In the genomic region with DNA sequence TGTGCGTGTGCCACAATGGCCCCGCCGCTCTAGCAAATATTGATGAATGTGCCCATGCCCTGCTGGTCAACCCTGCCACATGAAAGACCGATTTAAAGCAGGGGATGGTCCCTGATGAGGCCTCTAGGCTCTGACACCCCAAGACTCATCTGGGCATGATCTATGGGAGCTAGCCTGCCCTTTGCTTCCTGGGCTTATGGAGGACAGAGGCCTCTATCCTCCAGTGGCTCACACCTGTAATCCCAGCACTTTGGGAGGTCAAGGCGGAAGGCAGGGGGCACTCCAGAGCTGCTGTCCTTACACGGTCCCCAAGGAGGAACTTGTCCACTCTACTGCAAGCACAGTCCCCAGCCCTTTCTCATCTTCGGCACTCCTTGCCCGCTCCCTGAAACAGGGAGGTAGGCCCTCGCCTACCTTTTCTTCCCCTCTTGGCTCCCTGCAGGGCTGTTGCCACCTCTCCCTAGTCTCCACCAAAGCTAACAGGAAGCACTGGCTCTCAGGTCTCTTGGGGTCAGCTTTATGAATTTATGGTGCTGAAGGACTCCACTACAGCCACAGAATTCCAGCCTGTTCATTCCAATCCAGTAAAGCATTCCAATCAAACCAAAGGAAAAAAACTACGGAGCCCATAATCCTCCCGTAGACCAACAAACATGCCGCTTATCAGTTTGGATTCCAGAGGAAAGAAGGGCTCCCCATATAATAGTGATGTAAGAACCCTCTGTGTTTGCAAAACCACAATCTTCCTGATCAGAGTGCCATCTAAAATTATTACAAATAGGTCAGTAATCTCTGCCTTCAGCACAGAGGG, we compare ENCODE assay signal across 1 cellular context.
TF ChIP-seq lines count a peak whose summit lies in the region.

No MANE protein-coding gene starts in this region.

TF ChIP-seq in HepG2, 621 proteins besides CTCF, POLR2A, EP300 and RAD21 (continued from another document and continues in another):
- TF ChIP-seq, protein P1, sequence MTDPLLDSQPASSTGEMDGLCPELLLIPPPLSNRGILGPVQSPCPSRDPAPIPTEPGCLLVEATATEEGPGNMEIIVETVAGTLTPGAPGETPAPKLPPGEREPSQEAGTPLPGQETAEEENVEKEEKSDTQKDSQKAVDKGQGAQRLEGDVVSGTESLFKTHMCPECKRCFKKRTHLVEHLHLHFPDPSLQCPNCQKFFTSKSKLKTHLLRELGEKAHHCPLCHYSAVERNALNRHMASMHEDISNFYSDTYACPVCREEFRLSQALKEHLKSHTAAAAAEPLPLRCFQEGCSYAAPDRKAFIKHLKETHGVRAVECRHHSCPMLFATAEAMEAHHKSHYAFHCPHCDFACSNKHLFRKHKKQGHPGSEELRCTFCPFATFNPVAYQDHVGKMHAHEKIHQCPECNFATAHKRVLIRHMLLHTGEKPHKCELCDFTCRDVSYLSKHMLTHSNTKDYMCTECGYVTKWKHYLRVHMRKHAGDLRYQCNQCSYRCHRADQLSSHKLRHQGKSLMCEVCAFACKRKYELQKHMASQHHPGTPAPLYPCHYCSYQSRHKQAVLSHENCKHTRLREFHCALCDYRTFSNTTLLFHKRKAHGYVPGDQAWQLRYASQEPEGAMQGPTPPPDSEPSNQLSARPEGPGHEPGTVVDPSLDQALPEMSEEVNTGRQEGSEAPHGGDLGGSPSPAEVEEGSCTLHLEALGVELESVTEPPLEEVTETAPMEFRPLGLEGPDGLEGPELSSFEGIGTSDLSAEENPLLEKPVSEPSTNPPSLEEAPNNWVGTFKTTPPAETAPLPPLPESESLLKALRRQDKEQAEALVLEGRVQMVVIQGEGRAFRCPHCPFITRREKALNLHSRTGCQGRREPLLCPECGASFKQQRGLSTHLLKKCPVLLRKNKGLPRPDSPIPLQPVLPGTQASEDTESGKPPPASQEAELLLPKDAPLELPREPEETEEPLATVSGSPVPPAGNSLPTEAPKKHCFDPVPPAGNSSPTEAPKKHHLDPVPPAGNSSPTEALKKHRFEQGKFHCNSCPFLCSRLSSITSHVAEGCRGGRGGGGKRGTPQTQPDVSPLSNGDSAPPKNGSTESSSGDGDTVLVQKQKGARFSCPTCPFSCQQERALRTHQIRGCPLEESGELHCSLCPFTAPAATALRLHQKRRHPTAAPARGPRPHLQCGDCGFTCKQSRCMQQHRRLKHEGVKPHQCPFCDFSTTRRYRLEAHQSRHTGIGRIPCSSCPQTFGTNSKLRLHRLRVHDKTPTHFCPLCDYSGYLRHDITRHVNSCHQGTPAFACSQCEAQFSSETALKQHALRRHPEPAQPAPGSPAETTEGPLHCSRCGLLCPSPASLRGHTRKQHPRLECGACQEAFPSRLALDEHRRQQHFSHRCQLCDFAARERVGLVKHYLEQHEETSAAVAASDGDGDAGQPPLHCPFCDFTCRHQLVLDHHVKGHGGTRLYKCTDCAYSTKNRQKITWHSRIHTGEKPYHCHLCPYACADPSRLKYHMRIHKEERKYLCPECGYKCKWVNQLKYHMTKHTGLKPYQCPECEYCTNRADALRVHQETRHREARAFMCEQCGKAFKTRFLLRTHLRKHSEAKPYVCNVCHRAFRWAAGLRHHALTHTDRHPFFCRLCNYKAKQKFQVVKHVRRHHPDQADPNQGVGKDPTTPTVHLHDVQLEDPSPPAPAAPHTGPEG (CRISPR knock-in tag; IDR thresholded peaks at IDR 0.05), result 0 out of 2 replicates have a peak, but pooled peaks have one; percentile 11
- no peak for TF ChIP-seq HMG20A (CRISPR knock-in tag; IDR thresholded peaks at IDR 0.05; ENCODE audit: borderline replicate concordance)
- no peak for TF ChIP-seq SP5 (CRISPR knock-in tag; IDR thresholded peaks at IDR 0.05; ENCODE audit: borderline replicate concordance, low read depth)
- TF ChIP-seq ZNF292 (CRISPR knock-in tag; IDR thresholded peaks at IDR 0.05; ENCODE audit: borderline replicate concordance, low read depth), result no peak
- no peak for TF ChIP-seq TEAD3 (CRISPR knock-in tag; optimal IDR thresholded peaks at IDR 0.05; ENCODE audit: borderline replicate concordance)
- peak; percentile 64 for TF ChIP-seq EHMT2 (IDR thresholded peaks at IDR 0.05; ENCODE audit: borderline replicate concordance, low read depth, low read length)
- TF ChIP-seq ZC3H13 (CRISPR knock-in tag; IDR thresholded peaks at IDR 0.05), result no peak
- 0 out of 2 replicates have a peak, but pooled peaks have one; percentile 32 for TF ChIP-seq PAWR (CRISPR knock-in tag; IDR thresholded peaks at IDR 0.05; ENCODE audit: borderline replicate concordance)
- TF ChIP-seq ZNF788 (CRISPR knock-in tag; IDR thresholded peaks at IDR 0.05; ENCODE audit: borderline replicate concordance), result peak; percentile 67; the same call in 1 of the 2 replicates
- peak; percentile 27; the same call in 1 of the 2 replicates for TF ChIP-seq FOXC1 (CRISPR knock-in tag; IDR thresholded peaks at IDR 0.05; ENCODE audit: borderline replicate concordance)
- TF ChIP-seq ATAD3A (CRISPR knock-in tag; IDR thresholded peaks at IDR 0.05), result no peak
- no peak for TF ChIP-seq RCOR2 (CRISPR knock-in tag; IDR thresholded peaks at IDR 0.05)
- TF ChIP-seq ATF7 (IDR thresholded peaks at IDR 0.05), result no peak
- no peak; the same call in 1 of the 2 replicates for TF ChIP-seq ATF7 (CRISPR knock-in tag; IDR thresholded peaks at IDR 0.05)
- TF ChIP-seq ZNF83 (CRISPR knock-in tag; IDR thresholded peaks at IDR 0.05; ENCODE audit: borderline replicate concordance), result 0 out of 2 replicates have a peak, but pooled peaks have one; percentile 41
- TF ChIP-seq NFATC3 (CRISPR knock-in tag; IDR thresholded peaks at IDR 0.05), result no peak
- TF ChIP-seq KLF6 (CRISPR knock-in tag; IDR thresholded peaks at IDR 0.05), result no peak
- TF ChIP-seq U2AF1 (optimal IDR thresholded peaks at IDR 0.05; ENCODE audit: low read depth, low read length), result no peak
- TF ChIP-seq ZFP1 (CRISPR knock-in tag; IDR thresholded peaks at IDR 0.05), result no peak
- 0 out of 2 replicates have a peak, but pooled peaks have one; percentile 39 for TF ChIP-seq WIZ (CRISPR knock-in tag; IDR thresholded peaks at IDR 0.05)
- TF ChIP-seq, protein P2, sequence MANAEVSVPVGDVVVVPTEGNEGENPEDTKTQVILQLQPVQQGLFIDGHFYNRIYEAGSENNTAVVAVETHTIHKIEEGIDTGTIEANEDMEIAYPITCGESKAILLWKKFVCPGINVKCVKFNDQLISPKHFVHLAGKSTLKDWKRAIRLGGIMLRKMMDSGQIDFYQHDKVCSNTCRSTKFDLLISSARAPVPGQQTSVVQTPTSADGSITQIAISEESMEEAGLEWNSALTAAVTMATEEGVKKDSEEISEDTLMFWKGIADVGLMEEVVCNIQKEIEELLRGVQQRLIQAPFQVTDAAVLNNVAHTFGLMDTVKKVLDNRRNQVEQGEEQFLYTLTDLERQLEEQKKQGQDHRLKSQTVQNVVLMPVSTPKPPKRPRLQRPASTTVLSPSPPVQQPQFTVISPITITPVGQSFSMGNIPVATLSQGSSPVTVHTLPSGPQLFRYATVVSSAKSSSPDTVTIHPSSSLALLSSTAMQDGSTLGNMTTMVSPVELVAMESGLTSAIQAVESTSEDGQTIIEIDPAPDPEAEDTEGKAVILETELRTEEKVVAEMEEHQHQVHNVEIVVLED (CRISPR knock-in tag; IDR thresholded peaks at IDR 0.05; ENCODE audit: borderline replicate concordance), result 0 out of 2 replicates have a peak, but pooled peaks have one; percentile 24
- TF ChIP-seq TCF7L2 (IDR thresholded peaks at IDR 0.05; ENCODE audit: low read depth, low read length), result no peak
- no peak; the same call in 1 of the 2 replicates for TF ChIP-seq KDM2A (CRISPR knock-in tag; IDR thresholded peaks at IDR 0.05; ENCODE audit: borderline replicate concordance, low read depth)
- peak; percentile 55 for TF ChIP-seq ZNF264 (CRISPR knock-in tag; IDR thresholded peaks at IDR 0.05)
- no peak for TF ChIP-seq ZNF772 (CRISPR knock-in tag; IDR thresholded peaks at IDR 0.05)
- TF ChIP-seq, protein P3, sequence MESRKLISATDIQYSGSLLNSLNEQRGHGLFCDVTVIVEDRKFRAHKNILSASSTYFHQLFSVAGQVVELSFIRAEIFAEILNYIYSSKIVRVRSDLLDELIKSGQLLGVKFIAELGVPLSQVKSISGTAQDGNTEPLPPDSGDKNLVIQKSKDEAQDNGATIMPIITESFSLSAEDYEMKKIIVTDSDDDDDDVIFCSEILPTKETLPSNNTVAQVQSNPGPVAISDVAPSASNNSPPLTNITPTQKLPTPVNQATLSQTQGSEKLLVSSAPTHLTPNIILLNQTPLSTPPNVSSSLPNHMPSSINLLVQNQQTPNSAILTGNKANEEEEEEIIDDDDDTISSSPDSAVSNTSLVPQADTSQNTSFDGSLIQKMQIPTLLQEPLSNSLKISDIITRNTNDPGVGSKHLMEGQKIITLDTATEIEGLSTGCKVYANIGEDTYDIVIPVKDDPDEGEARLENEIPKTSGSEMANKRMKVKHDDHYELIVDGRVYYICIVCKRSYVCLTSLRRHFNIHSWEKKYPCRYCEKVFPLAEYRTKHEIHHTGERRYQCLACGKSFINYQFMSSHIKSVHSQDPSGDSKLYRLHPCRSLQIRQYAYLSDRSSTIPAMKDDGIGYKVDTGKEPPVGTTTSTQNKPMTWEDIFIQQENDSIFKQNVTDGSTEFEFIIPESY (CRISPR knock-in tag; IDR thresholded peaks at IDR 0.05), result no peak; the same call in 1 of the 2 replicates
- no peak for TF ChIP-seq FOXP1 (IDR thresholded peaks at IDR 0.05)
- peak; percentile 16; the same call in 1 of the 2 replicates for TF ChIP-seq FOXP1 (CRISPR knock-in tag; IDR thresholded peaks at IDR 0.05)
- no peak for TF ChIP-seq PCBP2 (optimal IDR thresholded peaks at IDR 0.05; ENCODE audit: low read depth, low read length, poor library complexity, severe bottlenecking)
- TF ChIP-seq ZMYM3 (CRISPR knock-in tag; IDR thresholded peaks at IDR 0.05), result peak; percentile 52; the same call in 1 of the 2 replicates
- 0 out of 2 replicates have a peak, but pooled peaks have one; percentile 64 for TF ChIP-seq KDM3A (CRISPR knock-in tag; IDR thresholded peaks at IDR 0.05; ENCODE audit: low read depth)
- TF ChIP-seq EEA1 (CRISPR knock-in tag; IDR thresholded peaks at IDR 0.05; ENCODE audit: borderline replicate concordance), result peak; percentile 1; the same call in 1 of the 2 replicates
- TF ChIP-seq NCOA1 (CRISPR knock-in tag; IDR thresholded peaks at IDR 0.05), result no peak
- TF ChIP-seq ZNF446 (CRISPR knock-in tag; IDR thresholded peaks at IDR 0.05), result no peak
- TF ChIP-seq, protein P4, sequence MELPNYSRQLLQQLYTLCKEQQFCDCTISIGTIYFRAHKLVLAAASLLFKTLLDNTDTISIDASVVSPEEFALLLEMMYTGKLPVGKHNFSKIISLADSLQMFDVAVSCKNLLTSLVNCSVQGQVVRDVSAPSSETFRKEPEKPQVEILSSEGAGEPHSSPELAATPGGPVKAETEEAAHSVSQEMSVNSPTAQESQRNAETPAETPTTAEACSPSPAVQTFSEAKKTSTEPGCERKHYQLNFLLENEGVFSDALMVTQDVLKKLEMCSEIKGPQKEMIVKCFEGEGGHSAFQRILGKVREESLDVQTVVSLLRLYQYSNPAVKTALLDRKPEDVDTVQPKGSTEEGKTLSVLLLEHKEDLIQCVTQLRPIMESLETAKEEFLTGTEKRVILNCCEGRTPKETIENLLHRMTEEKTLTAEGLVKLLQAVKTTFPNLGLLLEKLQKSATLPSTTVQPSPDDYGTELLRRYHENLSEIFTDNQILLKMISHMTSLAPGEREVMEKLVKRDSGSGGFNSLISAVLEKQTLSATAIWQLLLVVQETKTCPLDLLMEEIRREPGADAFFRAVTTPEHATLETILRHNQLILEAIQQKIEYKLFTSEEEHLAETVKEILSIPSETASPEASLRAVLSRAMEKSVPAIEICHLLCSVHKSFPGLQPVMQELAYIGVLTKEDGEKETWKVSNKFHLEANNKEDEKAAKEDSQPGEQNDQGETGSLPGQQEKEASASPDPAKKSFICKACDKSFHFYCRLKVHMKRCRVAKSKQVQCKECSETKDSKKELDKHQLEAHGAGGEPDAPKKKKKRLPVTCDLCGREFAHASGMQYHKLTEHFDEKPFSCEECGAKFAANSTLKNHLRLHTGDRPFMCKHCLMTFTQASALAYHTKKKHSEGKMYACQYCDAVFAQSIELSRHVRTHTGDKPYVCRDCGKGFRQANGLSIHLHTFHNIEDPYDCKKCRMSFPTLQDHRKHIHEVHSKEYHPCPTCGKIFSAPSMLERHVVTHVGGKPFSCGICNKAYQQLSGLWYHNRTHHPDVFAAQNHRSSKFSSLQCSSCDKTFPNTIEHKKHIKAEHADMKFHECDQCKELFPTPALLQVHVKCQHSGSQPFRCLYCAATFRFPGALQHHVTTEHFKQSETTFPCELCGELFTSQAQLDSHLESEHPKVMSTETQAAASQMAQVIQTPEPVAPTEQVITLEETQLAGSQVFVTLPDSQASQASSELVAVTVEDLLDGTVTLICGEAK (IDR thresholded peaks at IDR 0.05), result no peak
- TF ChIP-seq, protein P4 (CRISPR knock-in tag; IDR thresholded peaks at IDR 0.05), result no peak; the same call in 1 of the 2 replicates
- TF ChIP-seq MED1 (CRISPR knock-in tag; IDR thresholded peaks at IDR 0.05), result peak; percentile 72
- no peak for TF ChIP-seq TAF15 (IDR thresholded peaks at IDR 0.05; ENCODE audit: low read depth, low read length, poor library complexity, severe bottlenecking)
- TF ChIP-seq AKAP8 (CRISPR knock-in tag; IDR thresholded peaks at IDR 0.05), result 0 out of 2 replicates have a peak, but pooled peaks have one; percentile 78
- TF ChIP-seq ZNF34 (CRISPR knock-in tag; IDR thresholded peaks at IDR 0.05; ENCODE audit: borderline replicate concordance), result peak; percentile 36; the same call in 1 of the 2 replicates
